ENCODE assay signal across 9 cellular contexts in genomic region chr9:34546834-34547827, GRCh38. TPM values are rescaled to one million over a fixed set of nuclear protein-coding genes. Genes with fewer than 3 reads are reported as not detected.
DNase-seq lines count a peak whose midpoint lies in the region; ATAC-seq, FAIRE-seq and TF ChIP-seq lines count a peak whose summit lies in the region.
"Had no signal": no experiment of that assay in that cellular context is flagged by ENCODE, and none has a peak within 500 bp of the region (broad histone marks: within the 10 kb centered on the region; RNA-seq: fewer than 3 reads in every experiment).

No MANE protein-coding gene starts in this region.

- H3K27ac ChIP-seq in upper lobe of left lung, result no peak overlapping the region

- H3K27me3 Mint-ChIP-seq in activated T-cell treated with anti-CD3 and anti-CD28 coated beads, Interleukin-2, amount 50 U/mL, for 24 hours, result peaks cover 25% of the 10 kb centered on the region

- no peak overlapping the region for H3K4me3 ChIP-seq in AG04449 (ENCODE audit: low read depth, low read length)
- H3K4me3 ChIP-seq in foreskin fibroblast (ENCODE audit: low read depth in 1 of 2, low read length in 2 of 2), result no peak overlapping the region
- no peak overlapping the region for H3K4me3 ChIP-seq in upper lobe of left lung

- CTCF ChIA-PET in AG04449 (lab: Yijun Ruan, JAX), result interaction anchor here (0.6 to 10.6 kb wide), 52 partner anchors 8 to 215 kb away, joined by 3 to 255 read pairs (median 5); partner anchors contain the start of genes CNTFR and DCTN3

- no peak for TF ChIP-seq POLR2A in upper lobe of left lung (IDR thresholded peaks at IDR 0.05)

- peak; percentile 64 to 66 for ATAC-seq in upper lobe of left lung (ENCODE audit: low FRiP score in 2 of 2)
- no peak for ATAC-seq in HG02571 (IDR thresholded peaks at IDR 0.05; ENCODE audit: unreplicated experiment)

- no peak overlapping the region for H3K4me3 Mint-ChIP-seq in activated T-cell treated with anti-CD3 and anti-CD28 coated beads, Interleukin-2, amount 50 U/mL, for 24 hours
- H3K4me3 Mint-ChIP-seq: natural killer cell treated with Interleukin-12 subunit alpha and Interleukin-12 subunit beta and Interleukin-15 and Interleukin-18, amount 100 ng/mL, for 72 hours had no signal

- peak; percentile 60 for TF ChIP-seq CTCF in AG04449 (IDR thresholded peaks at IDR 0.05; ENCODE audit: insufficient read depth, low read length, missing control alignments)
- peak; percentile 53 for TF ChIP-seq CTCF in foreskin fibroblast (IDR thresholded peaks at IDR 0.05; ENCODE audit: low read depth, low read length)
- TF ChIP-seq CTCF in upper lobe of left lung (IDR thresholded peaks at IDR 0.05), result peak; percentile 43 to 77 (median 56)

- FAIRE-seq in GM18507 (lab: Jason Lieb, UNC), result peak; percentile 39

- H3K4me1 Mint-ChIP-seq in activated T-cell treated with anti-CD3 and anti-CD28 coated beads, Interleukin-2, amount 50 U/mL, for 24 hours (ENCODE audit: low read depth), result no peaks in the 10 kb centered on the region

- no peaks in the 10 kb centered on the region for H3K9me3 Mint-ChIP-seq in activated T-cell treated with anti-CD3 and anti-CD28 coated beads, Interleukin-2, amount 50 U/mL, for 24 hours
- H3K9me3 Mint-ChIP-seq: natural killer cell treated with Interleukin-12 subunit alpha and Interleukin-12 subunit beta and Interleukin-15 and Interleukin-18, amount 100 ng/mL, for 72 hours had no signal

- POLR2A ChIA-PET in AG04449 (lab: Yijun Ruan, JAX), result interaction anchor here (0.6 kb wide), 1 partner anchor 48 kb away, joined by 3 read pairs; no protein-coding TSS in a partner anchor

- WGBS in upper lobe of left lung, 2 donors, result 51 to 67% methylated on average over 14 to 16 of the region's 16 CpGs

- no peak overlapping the region for H3K27ac Mint-ChIP-seq in activated T-cell treated with anti-CD3 and anti-CD28 coated beads, Interleukin-2, amount 50 U/mL, for 24 hours
- H3K27ac Mint-ChIP-seq: natural killer cell treated with Interleukin-12 subunit alpha and Interleukin-12 subunit beta and Interleukin-15 and Interleukin-18, amount 100 ng/mL, for 72 hours had no signal

- TF ChIP-seq EP300 in upper lobe of left lung (IDR thresholded peaks at IDR 0.05), result no peak

- H3K36me3 Mint-ChIP-seq in activated T-cell treated with anti-CD3 and anti-CD28 coated beads, Interleukin-2, amount 50 U/mL, for 24 hours (ENCODE audit: low read depth), result no peaks in the 10 kb centered on the region
- H3K36me3 Mint-ChIP-seq: natural killer cell treated with Interleukin-12 subunit alpha and Interleukin-12 subunit beta and Interleukin-15 and Interleukin-18, amount 100 ng/mL, for 72 hours had no signal

- H3K9me3 ChIP-seq in upper lobe of left lung, result no peaks in the 10 kb centered on the region

- H3K36me3 ChIP-seq in upper lobe of left lung, result no peaks in the 10 kb centered on the region

- peaks cover 0 to 6% (median 2%) of the 10 kb centered on the region in 4 donors for H3K4me1 ChIP-seq in upper lobe of left lung

- no peak for DNase-seq in AG04449 (ENCODE audit: low read depth, low spot score)
- DNase-seq in GM18507 (ENCODE audit: extremely low spot score, insufficient read length, low read depth), result peak; percentile 33
- DNase-seq in NCI-H82 (lab: John Stamatoyannopoulos, UW), result peak; percentile 84
- peak; percentile 67 for DNase-seq in activated T-cell treated with anti-CD3 and anti-CD28 coated beads, Interleukin-2, amount 50 U/mL, for 24 hours
- DNase-seq in foreskin fibroblast, result peak; percentile 43 to 72
- peak; percentile 36 for DNase-seq in occipital lobe (lab: John Stamatoyannopoulos, UW)
- peak in 1 of 2 donors; percentile 48 for DNase-seq in upper lobe of left lung

- H3K27me3 ChIP-seq in upper lobe of left lung, result no peaks in the 10 kb centered on the region

RNA-seq across cellular contexts. Expression of gene ENHO, which starts 24.3 kb away (rescaled TPM):
- total RNA-seq in occipital lobe (37.6 TPM), upper lobe of left lung (1 to 10 TPM in 1 of 6 donors, under 1 TPM in 2, not detected in 3; 0.40 to 1.4 (median 0.71) TPM)
- total RNA-seq: natural killer cell treated with Interleukin-12 subunit alpha and Interleukin-12 subunit beta and Interleukin-15 and Interleukin-18, amount 100 ng/mL, for 72 hours had no signal

RNA-seq across cellular contexts. Expression of gene CNTFR, which starts 42.4 kb away (rescaled TPM):
- 14.0 TPM for total RNA-seq in occipital lobe
- 1 to 10 TPM in 2 of 6 donors, under 1 TPM in 3, not detected in 1; 0.30 to 3.3 (median 0.69) TPM for total RNA-seq in upper lobe of left lung
- total RNA-seq: natural killer cell treated with Interleukin-12 subunit alpha and Interleukin-12 subunit beta and Interleukin-15 and Interleukin-18, amount 100 ng/mL, for 72 hours had no signal

Comparison
In these comparisons a context has a peak if more than half of its experiments do, and no peak if none do; other contexts are left out.
1. RNA of gene ENHO, which starts 24.3 kb away (total RNA-seq): 37.6 TPM in occipital lobe (single experiment); 0.40 to 1.4 TPM in upper lobe of left lung; every median in the first group is over 10 times any median in the second.
2. Peak in every context shown above with its lines, with median percentiles within 50 percentile points of each other: CTCF ChIP-seq.